In genomic region chr14:22556990-22557623, GRCh38 we compare ENCODE assay signal across 8 cellular contexts. TPM values are rescaled to one million over a fixed set of nuclear protein-coding genes. Genes with fewer than 3 reads are reported as not detected.
A peak's percentile ranks its signal among the peaks of the same experiment; 100 is the strongest.
DNase-seq lines count a peak whose midpoint lies in the region; ATAC-seq and TF ChIP-seq lines count a peak whose summit lies in the region.

No MANE protein-coding gene starts in this region.

- no peak for TF ChIP-seq POLR2A in erythroblast (IDR thresholded peaks at IDR 0.05; ENCODE audit: low read length)

- DNase-seq in HT-29 (ENCODE audit: low spot score) (peak; percentile 79), OCI-M1 (lab: John Stamatoyannopoulos, UW) (peak; percentile 89), activated T-cell treated with anti-CD3 and anti-CD28 coated beads for 48 hours (ENCODE audit: low read depth) (peak; percentile 90), erythroblast (lab: John Stamatoyannopoulos, UW) (peak; percentile 85 to 92)
- peak; percentile 98 for DNase-seq in stimulated activated CD8-positive, alpha-beta memory T cell treated with anti-CD3 and anti-CD28 coated beads, Interleukin-4, amount 100 ng/mL, for 48 hours

- peaks cover 6% of the 10 kb centered on the region for H3K4me1 ChIP-seq in muscle layer of colon (ENCODE audit: insufficient read depth, low read length)

- H3K9me3 ChIP-seq in muscle layer of colon (ENCODE audit: low read length) = no peaks in the 10 kb centered on the region

- TF ChIP-seq CTCF in C4-2B (conservative IDR thresholded peaks at IDR 0.05) = peak; percentile 99

- H3K27me3 ChIP-seq in muscle layer of colon (ENCODE audit: control insufficient read depth in 1 of 2, insufficient read depth in 2 of 2, low read length in 2 of 2) = no peaks in the 10 kb centered on the region

- H3K36me3 ChIP-seq in muscle layer of colon (ENCODE audit: insufficient read depth, low read length) = no peaks in the 10 kb centered on the region

- peak; percentile 29 for ATAC-seq in GM19438 (IDR thresholded peaks at IDR 0.05; ENCODE audit: low read depth, unreplicated experiment)

- peak overlapping the region; percentile 29 to 64 for H3K4me3 ChIP-seq in muscle layer of colon (ENCODE audit: low read depth in 1 of 2, low read length in 2 of 2)

- H3K9ac ChIP-seq in muscle layer of colon (ENCODE audit: low read length) = peak overlapping the region; percentile 33

- 0 out of 2 replicates have a peak overlapping the region, but pooled peaks have one; percentile 17 for H3K27ac ChIP-seq in C4-2B
- H3K27ac ChIP-seq in muscle layer of colon (ENCODE audit: low read depth, low read length) = peak overlapping the region; percentile 12

RNA-seq across cellular contexts. Expression of gene DAD1, which starts 31.9 kb away (rescaled TPM):
- 111 and 124 TPM in 2 replicates for total RNA-seq in HT-29 (2014; rRNA removed; shearing (Covaris generic))

RNA-seq across cellular contexts. Expression of gene ABHD4, which starts 41.0 kb away (rescaled TPM):
- total RNA-seq in HT-29 (2014; rRNA removed; shearing (Covaris generic)) = 6.1 and 8.4 TPM in 2 replicates

Comparison
In these comparisons a context has a peak if more than half of its experiments do, and no peak if none do; other contexts are left out.
1. Peak in every context shown above with its lines: DNase-seq, ATAC-seq, H3K4me3 ChIP-seq and H3K27ac ChIP-seq.